ENCODE assay signal across 8 cellular contexts in genomic region chr11:46513934-46514342, GRCh38.
DNase-seq lines count a peak whose midpoint lies in the region; ATAC-seq and TF ChIP-seq lines count a peak whose summit lies in the region.
"Had no signal": no experiment of that assay in that cellular context is flagged by ENCODE, and none has a peak within 500 bp of the region (broad histone marks: within the 10 kb centered on the region; RNA-seq: fewer than 3 reads in every experiment).

No MANE protein-coding gene starts in this region.

- H3K4me3 ChIP-seq in RWPE2 (ENCODE audit: severe bottlenecking) = no peak overlapping the region

- H3K9me3 ChIP-seq in RWPE2 (ENCODE audit: severe bottlenecking) = peaks cover 2% of the 10 kb centered on the region
- H3K9me3 ChIP-seq in CD4-positive, alpha-beta T cell (ENCODE audit: control insufficient read depth, low read length) = no peaks in the 10 kb centered on the region

- peak overlapping the region; percentile 18 for H3K27ac Mint-ChIP-seq in glutamatergic neuron (ENCODE audit: unreplicated experiment)
- no peak overlapping the region for H3K27ac Mint-ChIP-seq in CD4-positive, alpha-beta T cell
- no peak overlapping the region for H3K27ac Mint-ChIP-seq in activated naive CD4-positive, alpha-beta T cell treated with anti-CD3 and anti-CD28 coated beads, Interleukin-2, amount 10 ng/mL, durations not matched to agents 7 days and 5 days
- H3K27ac Mint-ChIP-seq: activated naive CD8-positive, alpha-beta T cell treated with anti-CD3 and anti-CD28 coated beads, Interleukin-2, amount 50 U/mL, for 24 hours had no signal

- CTCF ChIA-PET in CD4-positive, alpha-beta T cell (lab: Charles Lee) = interaction anchor here (0.6 to 2.3 kb wide), 2 partner anchors 15 to 122 kb away, joined by 3 to 10 read pairs; no protein-coding TSS in a partner anchor
- CTCF ChIA-PET in activated naive CD4-positive, alpha-beta T cell treated with anti-CD3 and anti-CD28 coated beads, Interleukin-2, amount 10 ng/mL, durations not matched to agents 7 days and 5 days (lab: Charles Lee) = interaction anchor here (1.0 kb wide), 1 partner anchor 15 kb away, joined by 3 read pairs; no protein-coding TSS in a partner anchor

- H3K9me3 Mint-ChIP-seq in glutamatergic neuron (ENCODE audit: unreplicated experiment) = peaks cover 5% of the 10 kb centered on the region
- no peaks in the 10 kb centered on the region for H3K9me3 Mint-ChIP-seq in CD4-positive, alpha-beta T cell
- H3K9me3 Mint-ChIP-seq in activated naive CD4-positive, alpha-beta T cell treated with anti-CD3 and anti-CD28 coated beads, Interleukin-2, amount 10 ng/mL, durations not matched to agents 7 days and 5 days = no peaks in the 10 kb centered on the region
- H3K9me3 Mint-ChIP-seq: activated naive CD8-positive, alpha-beta T cell treated with anti-CD3 and anti-CD28 coated beads, Interleukin-2, amount 50 U/mL, for 24 hours had no signal

- H3K4me1 Mint-ChIP-seq in glutamatergic neuron (ENCODE audit: low read depth, unreplicated experiment) = peaks cover 17% of the 10 kb centered on the region
- H3K4me1 Mint-ChIP-seq in CD4-positive, alpha-beta T cell (ENCODE audit: low read depth) = peaks cover 9% of the 10 kb centered on the region
- no peaks in the 10 kb centered on the region for H3K4me1 Mint-ChIP-seq in activated naive CD4-positive, alpha-beta T cell treated with anti-CD3 and anti-CD28 coated beads, Interleukin-2, amount 10 ng/mL, durations not matched to agents 7 days and 5 days

- peak; percentile 90 for ATAC-seq in RWPE2 (ENCODE audit: low read depth)
- ATAC-seq in CD4-positive, alpha-beta T cell (ENCODE audit: poor library complexity) = no peak
- ATAC-seq in HG03378 (IDR thresholded peaks at IDR 0.05; ENCODE audit: unreplicated experiment) = no peak
- ATAC-seq: activated naive CD8-positive, alpha-beta T cell treated with anti-CD3 and anti-CD28 coated beads, Interleukin-2, amount 50 U/mL, for 24 hours had no signal

- no peaks in the 10 kb centered on the region for H3K27me3 ChIP-seq in RWPE2 (ENCODE audit: insufficient read depth, poor library complexity, severe bottlenecking)
- H3K27me3 ChIP-seq in CD4-positive, alpha-beta T cell (ENCODE audit: control insufficient read depth, insufficient read depth, low read length) = no peaks in the 10 kb centered on the region

- H3K36me3 Mint-ChIP-seq in glutamatergic neuron (ENCODE audit: unreplicated experiment) = no peaks in the 10 kb centered on the region
- H3K36me3 Mint-ChIP-seq in CD4-positive, alpha-beta T cell (ENCODE audit: low read depth) = peaks cover 42% of the 10 kb centered on the region
- peaks cover 10% of the 10 kb centered on the region for H3K36me3 Mint-ChIP-seq in activated naive CD4-positive, alpha-beta T cell treated with anti-CD3 and anti-CD28 coated beads, Interleukin-2, amount 10 ng/mL, durations not matched to agents 7 days and 5 days

- intact Hi-C loops in CD4-positive, alpha-beta T cell (cut with DNase I, micrococcal nuclease) = no loop called here

- POLR2A ChIA-PET in CD4-positive, alpha-beta T cell (lab: Charles Lee) = no interaction called here

- no peak overlapping the region for H3K4me3 Mint-ChIP-seq in glutamatergic neuron (ENCODE audit: unreplicated experiment)
- no peak overlapping the region for H3K4me3 Mint-ChIP-seq in CD4-positive, alpha-beta T cell
- H3K4me3 Mint-ChIP-seq in activated naive CD4-positive, alpha-beta T cell treated with anti-CD3 and anti-CD28 coated beads, Interleukin-2, amount 10 ng/mL, durations not matched to agents 7 days and 5 days = no peak overlapping the region
- H3K4me3 Mint-ChIP-seq: activated naive CD8-positive, alpha-beta T cell treated with anti-CD3 and anti-CD28 coated beads, Interleukin-2, amount 50 U/mL, for 24 hours had no signal

- H3K4me1 ChIP-seq in RWPE2 (ENCODE audit: insufficient read depth, poor library complexity, severe bottlenecking) = peaks cover 4% of the 10 kb centered on the region

- H3K27me3 Mint-ChIP-seq in glutamatergic neuron (ENCODE audit: unreplicated experiment) = no peaks in the 10 kb centered on the region
- no peaks in the 10 kb centered on the region for H3K27me3 Mint-ChIP-seq in CD4-positive, alpha-beta T cell
- H3K27me3 Mint-ChIP-seq in activated naive CD4-positive, alpha-beta T cell treated with anti-CD3 and anti-CD28 coated beads, Interleukin-2, amount 10 ng/mL, durations not matched to agents 7 days and 5 days = no peaks in the 10 kb centered on the region
- H3K27me3 Mint-ChIP-seq: activated naive CD8-positive, alpha-beta T cell treated with anti-CD3 and anti-CD28 coated beads, Interleukin-2, amount 50 U/mL, for 24 hours had no signal

- peak overlapping the region; percentile 18 for H3K27ac ChIP-seq in RWPE2 (ENCODE audit: poor library complexity, severe bottlenecking)
- no peak overlapping the region for H3K27ac ChIP-seq in CD4-positive, alpha-beta T cell (ENCODE audit: low read depth, low read length)

- no peaks in the 10 kb centered on the region for H3K36me3 ChIP-seq in RWPE2 (ENCODE audit: low read depth)

- no peak for TF ChIP-seq CTCF in RWPE2 (IDR thresholded peaks at IDR 0.05; ENCODE audit: poor library complexity, severe bottlenecking)
- TF ChIP-seq CTCF in glutamatergic neuron (IDR thresholded peaks at IDR 0.05; ENCODE audit: partially characterized antibody, unreplicated experiment) = no peak
- no peak for TF ChIP-seq CTCF in CD4-positive, alpha-beta T cell (IDR thresholded peaks at IDR 0.05)

- DNase-seq in Kasumi-1 (lab: John Stamatoyannopoulos, UW) = peak; percentile 40 to 43
- peak; percentile 76 for DNase-seq in RWPE2 (ENCODE audit: low spot score)
- DNase-seq in glutamatergic neuron = peak; percentile 29
- peak; percentile 83 for DNase-seq in pulmonary artery endothelial cell (ENCODE audit: low read depth, low spot score)
- DNase-seq in CD4-positive, alpha-beta T cell = no peak
- no peak for DNase-seq in activated naive CD4-positive, alpha-beta T cell treated with anti-CD3 and anti-CD28 coated beads, Interleukin-2, amount 10 ng/mL, durations not matched to agents 7 days and 5 days
- DNase-seq: activated naive CD8-positive, alpha-beta T cell treated with anti-CD3 and anti-CD28 coated beads, Interleukin-2, amount 50 U/mL, for 24 hours had no signal

Comparison
In these comparisons a context has a peak if more than half of its experiments do, and no peak if none do; other contexts are left out.
1. DNase-seq: peak in Kasumi-1 (2 of 2), RWPE2 (single experiment), glutamatergic neuron (single experiment) and pulmonary artery endothelial cell (single experiment); none in CD4-positive, alpha-beta T cell (0 of 10) and activated naive CD4-positive, alpha-beta T cell treated with anti-CD3 and anti-CD28 coated beads, Interleukin-2, amount 10 ng/mL, durations not matched to agents 7 days and 5 days (single experiment).